18 cellular contexts compared by ENCODE assay signal in genomic region chr2:105301646-105302045, GRCh38.
"Had no signal": no experiment of that assay in that cellular context is flagged by ENCODE, and none has a peak within 500 bp of the region (broad histone marks: within the 10 kb centered on the region; RNA-seq: fewer than 3 reads in every experiment).

No MANE protein-coding gene starts in this region.

- H3K4me2 ChIP-seq: hepatocyte, neural progenitor cell had no signal

- H3K4me3 ChIP-seq: body of pancreas, dorsolateral prefrontal cortex, hepatocyte, mucosa of descending colon, neural progenitor cell, transverse colon, vagina had no signal

- H3K9me3 ChIP-seq: body of pancreas, mucosa of descending colon, transverse colon, vagina had no signal

- H3K27me3 ChIP-seq: body of pancreas, dorsolateral prefrontal cortex, foreskin keratinocyte, hepatocyte, neural progenitor cell, transverse colon, vagina had no signal

- H3K27ac ChIP-seq: body of pancreas, dorsolateral prefrontal cortex, foreskin keratinocyte, hepatocyte, neural progenitor cell, transverse colon, vagina had no signal

- H3K9ac ChIP-seq: neural progenitor cell had no signal

- H2AFZ ChIP-seq: hepatocyte, neural progenitor cell had no signal

- H3K4me1 Mint-ChIP-seq: neural progenitor cell, WTC11 had no signal

- H3K9me3 Mint-ChIP-seq: activated T-cell treated with anti-CD3 and anti-CD28 coated beads, Interleukin-2, amount 50 U/mL, for 4 hours; memory B cell; naive B cell; neural progenitor cell; T-helper 2 cell treated with Interferon-gamma antibody and Interleukin-4, amounts not matched to agents 5 μg/mL and 100 μg/mL, for 36 hours; WTC11 had no signal

- H3K27ac Mint-ChIP-seq: activated naive CD8-positive, alpha-beta T cell; memory B cell; progenitor cell of endocrine pancreas; T-helper 2 cell treated with Interferon-gamma antibody and Interleukin-4, amounts not matched to agents 5 μg/mL and 100 μg/mL, for 36 hours; WTC11 had no signal

- H3K27me3 Mint-ChIP-seq: activated naive CD8-positive, alpha-beta T cell; memory B cell; naive B cell; progenitor cell of endocrine pancreas had no signal

- ATAC-seq: activated T-cell treated with anti-CD3 and anti-CD28 coated beads, Interleukin-2, amount 50 U/mL, for 4 hours; body of pancreas; foreskin keratinocyte; mucosa of descending colon; WTC11 had no signal

- H3K4me1 ChIP-seq: foreskin keratinocyte, neural progenitor cell, transverse colon, vagina had no signal

- H3K36me3 ChIP-seq: neural progenitor cell had no signal

- DNase-seq: activated effector memory CD4-positive, alpha-beta T cell treated with Interleukin-2 at 50 U/mL for 16 hours; activated T-cell treated with anti-CD3 and anti-CD28 coated beads, Interleukin-2, amount 50 U/mL, for 4 hours; body of pancreas; dorsolateral prefrontal cortex; foreskin keratinocyte; mucosa of descending colon; naive B cell; stimulated activated naive CD4-positive, alpha-beta T cell; substantia nigra; transverse colon had no signal

- H3K4me3 Mint-ChIP-seq: activated naive CD8-positive, alpha-beta T cell; activated T-cell treated with anti-CD3 and anti-CD28 coated beads, Interleukin-2, amount 50 U/mL, for 4 hours; memory B cell; naive B cell; neural progenitor cell; T-helper 2 cell treated with Interferon-gamma antibody and Interleukin-4, amounts not matched to agents 5 μg/mL and 100 μg/mL, for 36 hours; WTC11 had no signal
